In the genomic region with DNA sequence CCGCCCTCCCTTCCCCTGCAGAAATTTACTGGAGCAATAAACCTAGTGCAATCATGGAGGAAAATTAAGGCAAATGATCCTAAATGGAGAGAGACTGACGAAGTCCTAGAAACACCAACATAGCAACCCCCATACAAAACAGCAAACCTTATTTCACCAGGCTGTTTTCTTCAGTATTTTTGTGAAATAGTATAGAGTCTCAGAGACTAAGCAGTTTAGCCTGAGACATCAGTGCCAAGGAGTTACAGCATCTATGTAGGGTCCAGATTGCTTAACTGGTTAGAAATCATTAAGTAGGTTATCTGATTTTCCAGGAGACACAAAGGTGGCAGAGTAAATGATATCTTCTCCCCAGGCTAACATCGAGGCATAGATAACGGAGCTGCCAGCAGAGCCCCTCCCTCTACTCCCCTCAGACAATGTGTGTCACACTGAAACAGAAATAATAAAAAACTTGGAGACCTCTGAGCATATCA, we compare ENCODE assay signal across 19 cellular contexts.
DNase-seq lines count a peak whose midpoint lies in the region; ATAC-seq, FAIRE-seq and TF ChIP-seq lines count a peak whose summit lies in the region.
"Had no signal": no experiment of that assay in that cellular context is flagged by ENCODE, and none has a peak within 500 bp of the region (broad histone marks: within the 10 kb centered on the region; RNA-seq: fewer than 3 reads in every experiment).

No MANE protein-coding gene starts in this region.

- TF ChIP-seq CTCF in colonic mucosa (IDR thresholded peaks at IDR 0.05) = no peak
- TF ChIP-seq CTCF in nephron progenitor cell (IDR thresholded peaks at IDR 0.05) = no peak

- intact Hi-C loops in colonic mucosa (cut with DNase I) = loop anchor here (10.0 kb wide), 1 partner anchor 313 kb away; no protein-coding TSS in a partner anchor

- H3K9ac ChIP-seq in colonic mucosa (ENCODE audit: low read depth in 2 of 2, low read length in 2 of 2) = peak overlapping the region in 1 of 2 donors; percentile 26

- H3K36me3 ChIP-seq in colonic mucosa = no peaks in the 10 kb centered on the region
- H3K36me3 ChIP-seq: BE2C, upper lobe of left lung had no signal

- H3K9me3 Mint-ChIP-seq in nephron progenitor cell = peaks cover 50% of the 10 kb centered on the region

- peak overlapping the region; percentile 45 for H3K4me3 Mint-ChIP-seq in nephron progenitor cell
- H3K4me3 Mint-ChIP-seq: activated CD4-positive, alpha-beta T cell treated with anti-CD3 and anti-CD28 coated beads for 36 hours had no signal

- FAIRE-seq in GM19239 (lab: Jason Lieb, UNC) = peak; percentile 68

- peaks cover 43% of the 10 kb centered on the region for H3K4me1 Mint-ChIP-seq in nephron progenitor cell
- H3K4me1 Mint-ChIP-seq: activated CD4-positive, alpha-beta T cell treated with anti-CD3 and anti-CD28 coated beads for 36 hours had no signal

- H3K4me3 ChIP-seq in colonic mucosa = no peak overlapping the region
- H3K4me3 ChIP-seq: upper lobe of left lung had no signal

- H3K36me3 Mint-ChIP-seq in nephron progenitor cell (ENCODE audit: low read depth) = peaks cover 37% of the 10 kb centered on the region

- no peaks in the 10 kb centered on the region for H3K4me1 ChIP-seq in colonic mucosa
- H3K4me1 ChIP-seq: BE2C had no signal

- no peak for DNase-seq in GM19239 (ENCODE audit: insufficient read length, low spot score)
- DNase-seq in colonic mucosa = no peak
- no peak for DNase-seq in nephron progenitor cell
- no peak for DNase-seq in globus pallidus (ENCODE audit: low spot score)
- DNase-seq in SIG-M5 (lab: John Stamatoyannopoulos, UW) = no peak
- no peak for DNase-seq in NCI-H128 (lab: John Stamatoyannopoulos, UW; ENCODE audit: unreplicated experiment)
- DNase-seq in DMS53 treated with DMSO at 0.1 percent for 48 hours (lab: John Stamatoyannopoulos, UW; ENCODE audit: unreplicated experiment) = no peak
- DNase-seq: activated CD4-positive, alpha-beta T cell treated with anti-CD3 and anti-CD28 coated beads for 36 hours; activated naive CD4-positive, alpha-beta T cell treated with anti-CD3 and anti-CD28 coated beads, Interleukin-2, amount 50 U/mL, for 16 hours; activated T-cell treated with anti-CD3 and anti-CD28 coated beads for 4 hours; BE2C; dermis blood vessel endothelial cell; SHP77 treated with DMSO at 0.1 percent for 48 hours; stimulated activated CD4-positive, alpha-beta T cell treated with anti-CD3 and anti-CD28 coated beads, Interleukin-12 subunit alpha, Interleukin-12 subunit beta, amount 100 ng/mL, for 4 hours; stimulated activated naive CD4-positive, alpha-beta T cell treated with Interleukin-2 at 50 U/mL for 16 hours; upper lobe of left lung had no signal

- peak; percentile 12 for ATAC-seq in HG03354 (IDR thresholded peaks at IDR 0.05; ENCODE audit: poor library complexity, severe bottlenecking, unreplicated experiment)
- ATAC-seq: activated CD4-positive, alpha-beta T cell treated with anti-CD3 and anti-CD28 coated beads for 36 hours; esophagus mucosa had no signal

- no peaks in the 10 kb centered on the region for H3K27me3 Mint-ChIP-seq in nephron progenitor cell (ENCODE audit: low read depth, poor library complexity)
- H3K27me3 Mint-ChIP-seq: IgD-negative memory B cell had no signal

- peak overlapping the region; percentile 21 for H3K27ac ChIP-seq in colonic mucosa

- no peaks in the 10 kb centered on the region for H3K27me3 ChIP-seq in colonic mucosa
- H3K27me3 ChIP-seq: BE2C, upper lobe of left lung had no signal

- no peaks in the 10 kb centered on the region for H3K9me3 ChIP-seq in colonic mucosa
- H3K9me3 ChIP-seq: BE2C, upper lobe of left lung had no signal

- H3K27ac Mint-ChIP-seq in nephron progenitor cell = peak overlapping the region; percentile 46
- H3K27ac Mint-ChIP-seq: activated CD4-positive, alpha-beta T cell treated with anti-CD3 and anti-CD28 coated beads for 36 hours had no signal
